In the genomic region with DNA sequence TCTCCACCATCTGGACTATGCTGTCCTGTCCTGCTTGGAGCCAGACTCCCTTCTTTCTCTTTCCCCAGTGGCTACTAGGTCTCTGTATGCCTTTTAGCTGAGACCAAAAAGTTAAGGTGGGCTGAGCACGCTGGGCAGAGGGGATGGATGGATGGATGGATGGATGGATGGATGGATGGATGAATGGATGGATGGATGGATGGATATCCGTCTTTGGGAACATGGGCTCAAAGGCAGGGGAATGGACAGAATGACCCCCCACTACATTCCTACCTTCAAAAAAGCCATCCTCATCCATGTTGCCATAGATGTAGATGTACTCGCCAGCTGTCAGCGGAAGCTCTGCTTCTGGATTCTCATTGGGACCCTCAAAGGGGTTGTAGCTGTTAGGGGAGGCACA, we compare ENCODE assay signal across 16 cellular contexts. TPM values are rescaled to one million over a fixed set of nuclear protein-coding genes. Genes with fewer than 3 reads are reported as not detected.
DNase-seq lines count a peak whose midpoint lies in the region; ATAC-seq and TF ChIP-seq lines count a peak whose summit lies in the region.
"Had no signal": no experiment of that assay in that cellular context is flagged by ENCODE, and none has a peak within 500 bp of the region (broad histone marks: within the 10 kb centered on the region; RNA-seq: fewer than 3 reads in every experiment).

No MANE protein-coding gene starts in this region.

- H3K27ac ChIP-seq in osteoblast (ENCODE audit: low read depth, low read length), result no peak overlapping the region
- H3K27ac ChIP-seq: Peyer's patch had no signal

- no peaks in the 10 kb centered on the region for H3K9me3 ChIP-seq in osteoblast (ENCODE audit: low read depth, low read length)
- H3K9me3 ChIP-seq: BE2C, Peyer's patch had no signal

- peak; percentile 27 for DNase-seq in cardiac septum (ENCODE audit: low spot score)
- no peak for DNase-seq in Right ventricle myocardium superior
- DNase-seq in activated T-helper 1 cell treated with anti-CD3 and anti-CD28 coated beads, Interleukin-12 subunit alpha, Interleukin-12 subunit beta, Interleukin-2, Interleukin-4 antibody, amounts not matched to agents 30 ng/mL and 10 ng/mL and 1 ng/mL, durations not matched to agents 14 hours and 24 hours and 36 hours (ENCODE audit: low spot score), result no peak
- peak; percentile 54 for DNase-seq in osteoblast (ENCODE audit: insufficient read length, low spot score, missing footprints)
- DNase-seq in SW 1271 (lab: John Stamatoyannopoulos, UW), result no peak
- no peak for DNase-seq in stimulated activated naive CD8-positive, alpha-beta T cell treated with anti-CD3 and anti-CD28 coated beads, Interleukin-15, amount 100 ng/mL, for 72 hours
- DNase-seq in effector CD8-positive, alpha-beta T cell (lab: John Stamatoyannopoulos, UW), result no peak
- DNase-seq: BE2C, DMS 273 treated with DMSO at 0.1 percent for 48 hours, NCI-H1417 treated with DMSO at 0.1 percent for 48 hours, NCI-H2029 treated with DMSO at 0.1 percent for 48 hours, NCI-H510A treated with DMSO at 0.1 percent for 48 hours, SHP77 treated with DMSO at 0.1 percent for 48 hours had no signal

- peaks cover 28% of the 10 kb centered on the region for H3K4me1 Mint-ChIP-seq in activated T-helper 1 cell treated with anti-CD3 and anti-CD28 coated beads, Interleukin-12 subunit alpha, Interleukin-12 subunit beta, Interleukin-2, Interleukin-4 antibody, amounts not matched to agents 30 ng/mL and 10 ng/mL and 1 ng/mL, durations not matched to agents 14 hours and 24 hours and 36 hours (ENCODE audit: low read depth)
- H3K4me1 Mint-ChIP-seq in stimulated activated naive CD8-positive, alpha-beta T cell treated with anti-CD3 and anti-CD28 coated beads, Interleukin-15, amount 100 ng/mL, for 72 hours, result peaks cover 15% of the 10 kb centered on the region

- no peaks in the 10 kb centered on the region for H3K9me3 Mint-ChIP-seq in activated T-helper 1 cell treated with anti-CD3 and anti-CD28 coated beads, Interleukin-12 subunit alpha, Interleukin-12 subunit beta, Interleukin-2, Interleukin-4 antibody, amounts not matched to agents 30 ng/mL and 10 ng/mL and 1 ng/mL, durations not matched to agents 14 hours and 24 hours and 36 hours
- H3K9me3 Mint-ChIP-seq in stimulated activated naive CD8-positive, alpha-beta T cell treated with anti-CD3 and anti-CD28 coated beads, Interleukin-15, amount 100 ng/mL, for 72 hours, result no peaks in the 10 kb centered on the region
- H3K9me3 Mint-ChIP-seq: IgD-negative memory B cell had no signal

- H3K27me3 ChIP-seq in osteoblast (ENCODE audit: insufficient read depth, low read length), result no peaks in the 10 kb centered on the region
- H3K27me3 ChIP-seq: BE2C, Peyer's patch had no signal

- no peaks in the 10 kb centered on the region for H3K27me3 Mint-ChIP-seq in activated T-helper 1 cell treated with anti-CD3 and anti-CD28 coated beads, Interleukin-12 subunit alpha, Interleukin-12 subunit beta, Interleukin-2, Interleukin-4 antibody, amounts not matched to agents 30 ng/mL and 10 ng/mL and 1 ng/mL, durations not matched to agents 14 hours and 24 hours and 36 hours (ENCODE audit: insufficient read depth)
- no peaks in the 10 kb centered on the region for H3K27me3 Mint-ChIP-seq in stimulated activated naive CD8-positive, alpha-beta T cell treated with anti-CD3 and anti-CD28 coated beads, Interleukin-15, amount 100 ng/mL, for 72 hours
- H3K27me3 Mint-ChIP-seq: IgD-negative memory B cell had no signal

- no peak overlapping the region for H2AFZ ChIP-seq in osteoblast (ENCODE audit: low read length)

- H3K36me3 ChIP-seq in osteoblast (ENCODE audit: insufficient read depth, low read length), result no peaks in the 10 kb centered on the region
- H3K36me3 ChIP-seq: BE2C, Peyer's patch had no signal

- TF ChIP-seq CTCF in osteoblast (IDR thresholded peaks at IDR 0.05; ENCODE audit: extremely low read depth, low read depth, low read length), result no peak

- H3K36me3 Mint-ChIP-seq in activated T-helper 1 cell treated with anti-CD3 and anti-CD28 coated beads, Interleukin-12 subunit alpha, Interleukin-12 subunit beta, Interleukin-2, Interleukin-4 antibody, amounts not matched to agents 30 ng/mL and 10 ng/mL and 1 ng/mL, durations not matched to agents 14 hours and 24 hours and 36 hours (ENCODE audit: low read depth), result peaks cover 35% of the 10 kb centered on the region
- H3K36me3 Mint-ChIP-seq: IgD-negative memory B cell had no signal

- peak overlapping the region; percentile 2 for H3K27ac Mint-ChIP-seq in activated T-helper 1 cell treated with anti-CD3 and anti-CD28 coated beads, Interleukin-12 subunit alpha, Interleukin-12 subunit beta, Interleukin-2, Interleukin-4 antibody, amounts not matched to agents 30 ng/mL and 10 ng/mL and 1 ng/mL, durations not matched to agents 14 hours and 24 hours and 36 hours
- H3K27ac Mint-ChIP-seq in stimulated activated naive CD8-positive, alpha-beta T cell treated with anti-CD3 and anti-CD28 coated beads, Interleukin-15, amount 100 ng/mL, for 72 hours, result no peak overlapping the region
- H3K27ac Mint-ChIP-seq: IgD-negative memory B cell had no signal

- no peaks in the 10 kb centered on the region for H3K4me1 ChIP-seq in osteoblast (ENCODE audit: insufficient read depth, low read length)

- no peaks in the 10 kb centered on the region for H3K79me2 ChIP-seq in osteoblast (ENCODE audit: insufficient read depth, low read length)

- no peak overlapping the region for H3K4me2 ChIP-seq in osteoblast (ENCODE audit: insufficient read depth, low read length)

- H3K4me3 ChIP-seq in osteoblast (ENCODE audit: insufficient read depth, low read length), result no peak overlapping the region
- H3K4me3 ChIP-seq: Peyer's patch had no signal

- intact Hi-C loops in cardiac septum (cut with DNase I), result no loop called here
- intact Hi-C loops in Right ventricle myocardium superior (cut with DNase I), result loop anchor here (5.0 kb wide), 1 partner anchor 132 kb away; no protein-coding TSS in a partner anchor
- intact Hi-C loops in activated T-helper 1 cell treated with anti-CD3 and anti-CD28 coated beads, Interleukin-12 subunit alpha, Interleukin-12 subunit beta, Interleukin-2, Interleukin-4 antibody, amounts not matched to agents 30 ng/mL and 10 ng/mL and 1 ng/mL, durations not matched to agents 14 hours and 24 hours and 36 hours (cut with micrococcal nuclease), result no loop called here

- no peaks in the 10 kb centered on the region for H4K20me1 ChIP-seq in osteoblast (ENCODE audit: insufficient read depth, low read length)

- no peak overlapping the region for H3K4me3 Mint-ChIP-seq in activated T-helper 1 cell treated with anti-CD3 and anti-CD28 coated beads, Interleukin-12 subunit alpha, Interleukin-12 subunit beta, Interleukin-2, Interleukin-4 antibody, amounts not matched to agents 30 ng/mL and 10 ng/mL and 1 ng/mL, durations not matched to agents 14 hours and 24 hours and 36 hours
- no peak overlapping the region for H3K4me3 Mint-ChIP-seq in stimulated activated naive CD8-positive, alpha-beta T cell treated with anti-CD3 and anti-CD28 coated beads, Interleukin-15, amount 100 ng/mL, for 72 hours
- H3K4me3 Mint-ChIP-seq: IgD-negative memory B cell had no signal

- no peak for ATAC-seq in Right ventricle myocardium superior (ENCODE audit: poor library complexity)
- ATAC-seq in stimulated activated naive CD8-positive, alpha-beta T cell treated with anti-CD3 and anti-CD28 coated beads, Interleukin-15, amount 100 ng/mL, for 72 hours, result no peak

RNA-seq across cellular contexts. Expression of a gene that starts 12.8 kb away (rescaled TPM):
- total RNA-seq in cardiac septum (10.7 TPM), Right ventricle myocardium superior (13.6 TPM), osteoblast (3.8 and 4.3 TPM in 2 replicates)
- total RNA-seq in activated T-helper 1 cell treated with anti-CD3 and anti-CD28 coated beads, Interleukin-12 subunit alpha, Interleukin-12 subunit beta, Interleukin-2, Interleukin-4 antibody, amounts not matched to agents 30 ng/mL and 10 ng/mL and 1 ng/mL, durations not matched to agents 14 hours and 24 hours and 36 hours, result 31.4 and 35.1 TPM in 2 replicates

RNA-seq across cellular contexts. Expression of a gene that starts 35.0 kb away (rescaled TPM):
- 0.94 TPM for total RNA-seq in cardiac septum
- total RNA-seq in Right ventricle myocardium superior, result 0.05 TPM
- total RNA-seq in activated T-helper 1 cell treated with anti-CD3 and anti-CD28 coated beads, Interleukin-12 subunit alpha, Interleukin-12 subunit beta, Interleukin-2, Interleukin-4 antibody, amounts not matched to agents 30 ng/mL and 10 ng/mL and 1 ng/mL, durations not matched to agents 14 hours and 24 hours and 36 hours, result not detected in 2 replicates
- under 0.01 TPM in 1 of 2 replicates, not detected in the other for total RNA-seq in osteoblast
- total RNA-seq: LHCN-M2 had no signal

RNA-seq across cellular contexts. Expression of a gene that starts 36.3 kb away (rescaled TPM):
- 49.4 TPM for total RNA-seq in cardiac septum
- total RNA-seq in Right ventricle myocardium superior, result 59.2 TPM
- 138 and 142 TPM in 2 replicates for total RNA-seq in activated T-helper 1 cell treated with anti-CD3 and anti-CD28 coated beads, Interleukin-12 subunit alpha, Interleukin-12 subunit beta, Interleukin-2, Interleukin-4 antibody, amounts not matched to agents 30 ng/mL and 10 ng/mL and 1 ng/mL, durations not matched to agents 14 hours and 24 hours and 36 hours
- total RNA-seq in osteoblast, result 49.9 and 60.7 TPM in 2 replicates

Comparison
In these comparisons a context has a peak if more than half of its experiments do, and no peak if none do; other contexts are left out.
1. DNase-seq: peak in cardiac septum (single experiment) and osteoblast (single experiment); none in Right ventricle myocardium superior (single experiment), activated T-helper 1 cell treated with anti-CD3 and anti-CD28 coated beads, Interleukin-12 subunit alpha, Interleukin-12 subunit beta, Interleukin-2, Interleukin-4 antibody, amounts not matched to agents 30 ng/mL and 10 ng/mL and 1 ng/mL, durations not matched to agents 14 hours and 24 hours and 36 hours (single experiment), SW 1271 (0 of 2), stimulated activated naive CD8-positive, alpha-beta T cell treated with anti-CD3 and anti-CD28 coated beads, Interleukin-15, amount 100 ng/mL, for 72 hours (0 of 2) and effector CD8-positive, alpha-beta T cell (single experiment).